In the genomic region with DNA sequence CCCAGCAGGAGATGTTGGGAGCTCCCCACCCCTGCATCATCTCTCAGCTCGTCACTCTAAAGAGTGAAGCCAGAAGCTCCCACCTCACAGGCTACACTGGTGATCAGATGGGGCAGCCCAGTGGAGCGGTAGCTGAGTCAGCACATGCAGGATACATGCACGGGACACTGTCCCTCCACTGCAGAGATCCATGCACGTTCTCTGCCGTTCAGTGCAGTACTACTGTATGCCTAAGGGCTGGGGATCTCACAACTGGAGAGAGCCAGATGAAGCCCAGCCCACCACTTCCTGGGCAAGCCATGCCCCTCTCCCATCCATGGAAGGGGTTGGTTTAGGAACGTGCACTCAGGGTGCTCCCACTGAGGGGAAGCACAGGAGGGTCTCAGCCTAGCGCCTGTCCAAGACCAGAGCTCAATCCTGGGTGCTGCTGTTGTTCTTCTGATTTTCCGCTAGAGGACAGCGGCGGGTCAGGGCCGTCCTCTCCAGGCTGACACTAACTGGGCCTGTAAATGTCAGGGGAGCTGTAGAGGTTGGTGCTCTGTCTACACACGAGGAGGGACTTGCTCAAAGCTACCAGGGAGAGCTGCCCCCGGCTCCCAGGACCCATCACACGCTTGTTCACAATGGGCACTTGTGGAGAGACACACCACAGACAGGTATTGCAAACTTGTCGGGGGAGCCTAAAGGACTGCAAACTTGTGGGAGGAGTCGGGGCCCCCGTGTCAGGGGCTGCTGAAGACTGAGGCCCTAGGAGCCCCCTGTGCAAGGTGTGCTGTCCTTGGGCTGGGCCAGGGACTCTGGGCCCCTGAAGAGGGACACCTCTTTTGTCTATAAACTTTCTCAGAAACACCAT, we compare ENCODE assay signal across 8 cellular contexts. TPM values are rescaled to one million over a fixed set of nuclear protein-coding genes. Genes with fewer than 3 reads are reported as not detected.
DNase-seq lines count a peak whose midpoint lies in the region; ATAC-seq, FAIRE-seq and TF ChIP-seq lines count a peak whose summit lies in the region.

No MANE protein-coding gene starts in this region.

- no peak overlapping the region for H3K4me3 ChIP-seq in right atrium auricular region

- H3K4me3 Mint-ChIP-seq in activated naive CD8-positive, alpha-beta T cell treated with anti-CD3 and anti-CD28 coated beads, Interleukin-2, amount 50 U/mL, for 24 hours: no peak overlapping the region

- H3K27me3 ChIP-seq in right atrium auricular region: no peaks in the 10 kb centered on the region

- no peak overlapping the region for H3K27ac Mint-ChIP-seq in activated naive CD8-positive, alpha-beta T cell treated with anti-CD3 and anti-CD28 coated beads, Interleukin-2, amount 50 U/mL, for 24 hours

- ATAC-seq in GM19043 (IDR thresholded peaks at IDR 0.05; ENCODE audit: low read depth, unreplicated experiment): peak; percentile 63
- ATAC-seq in HG03196 (IDR thresholded peaks at IDR 0.05; ENCODE audit: unreplicated experiment): peak; percentile 67
- peak; percentile 73 for ATAC-seq in activated naive CD8-positive, alpha-beta T cell treated with anti-CD3 and anti-CD28 coated beads, Interleukin-2, amount 50 U/mL, for 24 hours

- no peak overlapping the region for H3K27ac ChIP-seq in right atrium auricular region

- peak; percentile 53 for TF ChIP-seq CTCF in D721Med (IDR thresholded peaks at IDR 0.05; ENCODE audit: insufficient read depth, missing control alignments)
- peak; percentile 82 to 90 for TF ChIP-seq CTCF in right atrium auricular region (IDR thresholded peaks at IDR 0.05)

- H3K36me3 Mint-ChIP-seq in activated naive CD8-positive, alpha-beta T cell treated with anti-CD3 and anti-CD28 coated beads, Interleukin-2, amount 50 U/mL, for 24 hours (ENCODE audit: low read depth): no peaks in the 10 kb centered on the region

- no peaks in the 10 kb centered on the region for H3K9me3 ChIP-seq in right atrium auricular region

- H3K9me3 Mint-ChIP-seq in activated naive CD8-positive, alpha-beta T cell treated with anti-CD3 and anti-CD28 coated beads, Interleukin-2, amount 50 U/mL, for 24 hours: no peaks in the 10 kb centered on the region

- peaks cover 0 to 13% of the 10 kb centered on the region in 2 donors for H3K4me1 ChIP-seq in right atrium auricular region

- peaks cover 9% of the 10 kb centered on the region for H3K4me1 Mint-ChIP-seq in activated naive CD8-positive, alpha-beta T cell treated with anti-CD3 and anti-CD28 coated beads, Interleukin-2, amount 50 U/mL, for 24 hours

- DNase-seq in D721Med (ENCODE audit: insufficient read length, low spot score) (peak; percentile 75), NOMO-1 treated with dmso at 0.1 percent for 144 hours (lab: John Stamatoyannopoulos, UW; ENCODE audit: unreplicated experiment) (peak; percentile 67), right atrium auricular region (ENCODE audit: low spot score) (peak; percentile 72), activated gamma-delta T cell (lab: John Stamatoyannopoulos, UW) (no peak)
- peak; percentile 34 for DNase-seq in activated naive CD8-positive, alpha-beta T cell treated with anti-CD3 and anti-CD28 coated beads, Interleukin-2, amount 50 U/mL, for 24 hours
- peak; percentile 28 for DNase-seq in stimulated activated CD4-positive, alpha-beta T cell treated with anti-CD3 and anti-CD28 coated beads, Interleukin-2, amount 100 ng/mL, for 4 hours (ENCODE audit: low read depth)

- peaks cover 3% of the 10 kb centered on the region for H3K27me3 Mint-ChIP-seq in activated naive CD8-positive, alpha-beta T cell treated with anti-CD3 and anti-CD28 coated beads, Interleukin-2, amount 50 U/mL, for 24 hours

- no peak for FAIRE-seq in D721Med (lab: Jason Lieb, UNC)

- no peaks in the 10 kb centered on the region for H3K36me3 ChIP-seq in right atrium auricular region

RNA-seq across cellular contexts. Expression of a gene that starts 18.2 kb away (rescaled TPM):
- total RNA-seq in right atrium auricular region: 10 to 100 TPM in 1 of 2 donors, 1 to 10 TPM in 1; 5.7 to 11.2 TPM

RNA-seq across cellular contexts. Expression of a gene that starts 22.3 kb away (rescaled TPM):
- total RNA-seq in right atrium auricular region: 10 to 100 TPM in 1 of 2 donors, 1 to 10 TPM in 1; 8.9 to 13.9 TPM
